In the genomic region with DNA sequence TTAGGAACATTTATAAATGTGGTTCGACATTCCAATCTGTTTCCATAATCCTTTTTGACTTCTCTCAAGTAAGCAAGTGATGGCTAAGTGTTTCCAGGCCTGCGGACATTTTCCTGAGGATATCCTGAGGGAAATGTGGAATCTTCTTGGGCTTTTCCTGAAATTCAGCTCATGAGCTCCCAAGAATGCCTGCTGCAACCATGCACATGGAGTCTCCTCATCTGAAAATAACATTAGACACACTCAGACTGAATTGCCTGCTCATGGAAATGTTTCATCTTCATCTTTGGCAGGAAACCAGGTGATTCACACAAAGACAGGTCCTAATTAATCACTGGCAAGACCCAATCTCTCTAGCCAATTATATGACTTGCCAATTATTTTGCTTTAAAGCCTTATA, we compare ENCODE assay signal across 8 cellular contexts.
A peak's percentile ranks its signal among the peaks of the same experiment; 100 is the strongest.
DNase-seq lines count a peak whose midpoint lies in the region; ATAC-seq, FAIRE-seq and TF ChIP-seq lines count a peak whose summit lies in the region.
"Not testable (repeated sequence)": the region's sequence is repeated elsewhere in the genome, so short reads cannot be mapped to it uniquely, and the experiment has no call there.

No MANE protein-coding gene starts in this region.

- CTCF ChIA-PET in A549 (lab: Yijun Ruan, JAX) = not testable (repeated sequence)

- H3K9ac ChIP-seq in astrocyte (ENCODE audit: low read length) = not testable (repeated sequence)

- not testable (repeated sequence) for H3K4me2 ChIP-seq in A549; astrocyte (ENCODE audit: low read length)

- not testable (repeated sequence) for H4K20me1 ChIP-seq in astrocyte (ENCODE audit: insufficient read depth, low read length)

- H3K4me1 Mint-ChIP-seq in astrocyte (ENCODE audit: low read depth, unreplicated experiment) = not testable (repeated sequence)
- peaks cover 25% of the 10 kb centered on the region for H3K4me1 Mint-ChIP-seq in endothelial cell (ENCODE audit: unreplicated experiment)
- peaks cover 19% of the 10 kb centered on the region for H3K4me1 Mint-ChIP-seq in nephron

- not testable (repeated sequence) for H3K4me3 Mint-ChIP-seq in astrocyte (ENCODE audit: unreplicated experiment); endothelial cell (ENCODE audit: unreplicated experiment); nephron

- 14% methylated on average over 2 of the region's 2 CpGs for WGBS in A549 (ENCODE audit: missing lambda C conversion rate)
- 30 to 50% (median 35%) methylated on average over 2 of the region's 2 CpGs for WGBS in heart left ventricle, 4 donors

- FAIRE-seq in A549 (lab: Jason Lieb, UNC) (peak; percentile 32), astrocyte (lab: Jason Lieb, UNC) (peak; percentile 100)

- not testable (repeated sequence) for H3K27me3 Mint-ChIP-seq in astrocyte (ENCODE audit: low read depth, unreplicated experiment); endothelial cell (ENCODE audit: unreplicated experiment); nephron (ENCODE audit: low read depth)

- not testable (repeated sequence) for H3K36me3 ChIP-seq in astrocyte (ENCODE audit: insufficient read depth, low read length); heart left ventricle

- ATAC-seq in A549 = not testable (repeated sequence)
- ATAC-seq in heart left ventricle = peak in 2 of 4 donors; percentile 66 to 78

- not testable (repeated sequence) for H3K4me1 ChIP-seq in A549; astrocyte (ENCODE audit: insufficient read depth, low read length)
- peaks cover 0 to 38% (median 1%) of the 10 kb centered on the region in 12 donors for H3K4me1 ChIP-seq in heart left ventricle

- H3K79me2 ChIP-seq in astrocyte (ENCODE audit: insufficient read depth, low read length) = not testable (repeated sequence)

- H3K9me3 ChIP-seq in A549; astrocyte (ENCODE audit: insufficient read depth, low read depth, low read length); heart left ventricle: not testable (repeated sequence)

- not testable (repeated sequence) for H3K27ac ChIP-seq in A549; astrocyte (ENCODE audit: low read depth, low read length)
- peak overlapping the region in 7 of 12 donors; percentile 13 to 57 (median 29) for H3K27ac ChIP-seq in heart left ventricle

- H2AFZ ChIP-seq in astrocyte (ENCODE audit: low read depth, low read length) = not testable (repeated sequence)

- H3K27ac Mint-ChIP-seq in astrocyte (ENCODE audit: unreplicated experiment) = not testable (repeated sequence)
- H3K27ac Mint-ChIP-seq in endothelial cell (ENCODE audit: unreplicated experiment) (peak overlapping the region; percentile 94), nephron (peak overlapping the region; percentile 47 to 76 (median 54))

- DNase-seq in A549 (ENCODE audit: low read depth in 1 of 2, low spot score in 1 of 2) = not testable (repeated sequence)
- DNase-seq in EH (ENCODE audit: low read depth) (peak; percentile 66), NCI-H446 (lab: John Stamatoyannopoulos, UW) (peak; percentile 17 to 60), astrocyte (ENCODE audit: low read depth) (peak; percentile 55), endothelial cell (ENCODE audit: low spot score) (peak; percentile 3), heart left ventricle (peak in 2 of 5 donors; percentile 28 to 46), stromal cell of bone marrow (ENCODE audit: low read depth) (peak; percentile 35)

- H3K36me3 Mint-ChIP-seq in astrocyte (ENCODE audit: low read depth, unreplicated experiment); endothelial cell (ENCODE audit: low read depth, unreplicated experiment); nephron (ENCODE audit: low read depth): not testable (repeated sequence)

- not testable (repeated sequence) for TF ChIP-seq EP300 in A549 (IDR thresholded peaks at IDR 0.05)

- not testable (repeated sequence) for H3K27me3 ChIP-seq in astrocyte (ENCODE audit: insufficient read depth, low read length); heart left ventricle

- not testable (repeated sequence) for H3K4me3 ChIP-seq in A549; astrocyte (ENCODE audit: insufficient read depth, low read depth, low read length); heart left ventricle

- not testable (repeated sequence) for TF ChIP-seq CTCF in A549 (IDR thresholded peaks at IDR 0.05); astrocyte (IDR thresholded peaks at IDR 0.05; ENCODE audit: insufficient read depth, low read depth, low read length); endothelial cell (IDR thresholded peaks at IDR 0.05; ENCODE audit: unreplicated experiment); heart left ventricle (IDR thresholded peaks at IDR 0.05); nephron (IDR thresholded peaks at IDR 0.05; ENCODE audit: unreplicated experiment in 3 of 3)

- H3K9me3 Mint-ChIP-seq in astrocyte (ENCODE audit: unreplicated experiment); endothelial cell (ENCODE audit: unreplicated experiment); nephron: not testable (repeated sequence)

- not testable (repeated sequence) for TF ChIP-seq POLR2A in A549 (IDR thresholded peaks at IDR 0.05; ENCODE audit: low read length); heart left ventricle (IDR thresholded peaks at IDR 0.05)

- TF ChIP-seq RAD21 in A549 (conservative IDR thresholded peaks at IDR 0.05 in 1 of 2, IDR thresholded peaks at IDR 0.05 in 1 of 2) = not testable (repeated sequence)

- POLR2A ChIA-PET in A549 (lab: Yijun Ruan, JAX) = not testable (repeated sequence)

- intact Hi-C loops in heart left ventricle (cut with DNase I) = not testable (repeated sequence)
